ENCODE assay signal across 10 cellular contexts in genomic region chr1:8024329-8024728, GRCh38. TPM values are rescaled to one million over a fixed set of nuclear protein-coding genes. Genes with fewer than 3 reads are reported as not detected.
DNase-seq lines count a peak whose midpoint lies in the region; TF ChIP-seq lines count a peak whose summit lies in the region.
"Had no signal": no experiment of that assay in that cellular context is flagged by ENCODE, and none has a peak within 500 bp of the region (broad histone marks: within the 10 kb centered on the region; RNA-seq: fewer than 3 reads in every experiment).

No MANE protein-coding gene starts in this region.

- peaks cover 0 to 3% of the 10 kb centered on the region in 2 donors for H3K27me3 ChIP-seq in duodenal mucosa (ENCODE audit: control insufficient read depth in 1 of 2, insufficient read depth in 2 of 2, low read length in 2 of 2)
- no peaks in the 10 kb centered on the region for H3K27me3 ChIP-seq in mucosa of stomach (ENCODE audit: control insufficient read depth, insufficient read depth, low read length)
- no peaks in the 10 kb centered on the region for H3K27me3 ChIP-seq in tibial artery

- TF ChIP-seq CTCF in LNCaP clone FGC (IDR thresholded peaks at IDR 0.05; ENCODE audit: control insufficient read depth, extremely low read depth, insufficient read depth) = no peak
- TF ChIP-seq CTCF in tibial artery (IDR thresholded peaks at IDR 0.05) = no peak

- H3K9ac ChIP-seq in duodenal mucosa (ENCODE audit: low read depth in 1 of 2, low read length in 2 of 2) (peak overlapping the region; percentile 19 to 86), mucosa of stomach (ENCODE audit: low read length) (peak overlapping the region; percentile 97)

- intact Hi-C loops in tibial artery (cut with DNase I; ENCODE audit: low total_unique reads) = no loop called here

- DNase-seq in LNCaP clone FGC (ENCODE audit: low read depth) (no peak), tibial artery (no peak), DMS 273 treated with DMSO at 0.1 percent for 48 hours (lab: John Stamatoyannopoulos, UW) (no peak), NOMO-1 treated with DMSO at 0.1 percent for 48 hours (lab: John Stamatoyannopoulos, UW; ENCODE audit: unreplicated experiment) (no peak), OCI-M1 (lab: John Stamatoyannopoulos, UW) (no peak), mucosa of gallbladder (ENCODE audit: low spot score) (no peak)
- DNase-seq: activated CD4-positive, alpha-beta T cell treated with anti-CD3 and anti-CD28 coated beads for 36 hours; GF-D8 had no signal

- H3K36me3 ChIP-seq in duodenal mucosa (ENCODE audit: control insufficient read depth in 1 of 2, insufficient read depth in 2 of 2, low read length in 2 of 2) = no peaks in the 10 kb centered on the region
- no peaks in the 10 kb centered on the region for H3K36me3 ChIP-seq in mucosa of stomach (ENCODE audit: control insufficient read depth, insufficient read depth, low read length)
- peaks cover 0 to 8% (median 0%) of the 10 kb centered on the region in 3 donors for H3K36me3 ChIP-seq in tibial artery

- H3K9me3 ChIP-seq in duodenal mucosa (ENCODE audit: control insufficient read depth in 1 of 2, low read length in 2 of 2) = no peaks in the 10 kb centered on the region
- no peaks in the 10 kb centered on the region for H3K9me3 ChIP-seq in mucosa of stomach (ENCODE audit: control insufficient read depth, low read length)
- H3K9me3 ChIP-seq in tibial artery = no peaks in the 10 kb centered on the region

- H3K27ac ChIP-seq in duodenal mucosa (ENCODE audit: low read depth, low read length) = no peak overlapping the region
- H3K27ac ChIP-seq in tibial artery = peak overlapping the region; percentile 96 to 98

- H3K4me3 ChIP-seq in LNCaP clone FGC (ENCODE audit: low read depth, low read length) (peak overlapping the region; percentile 70), duodenal mucosa (ENCODE audit: low read depth in 1 of 2, low read length in 2 of 2) (peak overlapping the region; percentile 78 to 83), mucosa of stomach (ENCODE audit: low read length) (peak overlapping the region; percentile 95), tibial artery (peak overlapping the region; percentile 90 to 91)

- H3K4me1 ChIP-seq in duodenal mucosa (ENCODE audit: control insufficient read depth in 1 of 2, insufficient read depth in 2 of 2, low read length in 2 of 2) (peaks cover 34 to 46% of the 10 kb centered on the region in 2 donors), mucosa of stomach (ENCODE audit: control insufficient read depth, insufficient read depth, low read length) (peaks cover 56% of the 10 kb centered on the region), tibial artery (peaks cover 0 to 62% (median 36%) of the 10 kb centered on the region in 4 donors)

RNA-seq across cellular contexts. Expression of gene ERRFI1, which starts 1.8 kb away (rescaled TPM):
- total RNA-seq in mucosa of gallbladder = 76.8 TPM
